ENCODE assay signal across 17 cellular contexts in genomic region chr2:2701176-2701781, GRCh38.
"Had no signal": no experiment of that assay in that cellular context is flagged by ENCODE, and none has a peak within 500 bp of the region (broad histone marks: within the 10 kb centered on the region; RNA-seq: fewer than 3 reads in every experiment).

No MANE protein-coding gene starts in this region.

- H3K27ac Mint-ChIP-seq: dendritic cell treated with granulocyte-macrophage colony-stimulating factor and Interleukin-4, amounts not matched to agents 40 ng/mL and 50 ng/mL, for 4 days; effector memory CD8-positive, alpha-beta T cell; mesothelial cell of epicardium had no signal

- H3K4me3 ChIP-seq: colonic mucosa, esophagus muscularis mucosa, heart right ventricle, left lung, lower lobe of right lung had no signal

- DNase-seq: colonic mucosa; cortex of kidney; effector CD8-positive, alpha-beta T cell; effector memory CD8-positive, alpha-beta T cell; foreskin keratinocyte; glutamatergic neuron; head of caudate nucleus; heart right ventricle; hippocampal formation; left cardiac atrium; left lung; left ventricle myocardium superior; lower lobe of right lung; mesenchymal stem cell had no signal

- H3K36me3 ChIP-seq: colonic mucosa, esophagus muscularis mucosa, heart right ventricle, left lung, lower lobe of right lung had no signal

- H3K9me3 Mint-ChIP-seq: dendritic cell treated with granulocyte-macrophage colony-stimulating factor and Interleukin-4, amounts not matched to agents 40 ng/mL and 50 ng/mL, for 4 days; effector memory CD8-positive, alpha-beta T cell; mesothelial cell of epicardium had no signal

- H3K36me3 Mint-ChIP-seq: mesothelial cell of epicardium had no signal

- H3K4me3 Mint-ChIP-seq: dendritic cell treated with granulocyte-macrophage colony-stimulating factor and Interleukin-4, amounts not matched to agents 40 ng/mL and 50 ng/mL, for 4 days; effector memory CD8-positive, alpha-beta T cell; mesothelial cell of epicardium had no signal

- H3K9me3 ChIP-seq: colonic mucosa, esophagus muscularis mucosa, heart right ventricle, left lung, lower lobe of right lung had no signal

- H3K4me1 ChIP-seq: colonic mucosa, esophagus muscularis mucosa, foreskin keratinocyte, lower lobe of right lung had no signal

- H3K4me1 Mint-ChIP-seq: mesothelial cell of epicardium had no signal

- H3K27me3 ChIP-seq: colonic mucosa, esophagus muscularis mucosa, foreskin keratinocyte had no signal

- ATAC-seq: effector memory CD8-positive, alpha-beta T cell; foreskin keratinocyte; heart right ventricle; left cardiac atrium; left lung; left ventricle myocardium superior; lower lobe of right lung had no signal

- H3K27ac ChIP-seq: colonic mucosa, esophagus muscularis mucosa, foreskin keratinocyte, heart right ventricle, left lung, lower lobe of right lung had no signal
